ENCODE assay signal across 1 cellular context in the genomic region with DNA sequence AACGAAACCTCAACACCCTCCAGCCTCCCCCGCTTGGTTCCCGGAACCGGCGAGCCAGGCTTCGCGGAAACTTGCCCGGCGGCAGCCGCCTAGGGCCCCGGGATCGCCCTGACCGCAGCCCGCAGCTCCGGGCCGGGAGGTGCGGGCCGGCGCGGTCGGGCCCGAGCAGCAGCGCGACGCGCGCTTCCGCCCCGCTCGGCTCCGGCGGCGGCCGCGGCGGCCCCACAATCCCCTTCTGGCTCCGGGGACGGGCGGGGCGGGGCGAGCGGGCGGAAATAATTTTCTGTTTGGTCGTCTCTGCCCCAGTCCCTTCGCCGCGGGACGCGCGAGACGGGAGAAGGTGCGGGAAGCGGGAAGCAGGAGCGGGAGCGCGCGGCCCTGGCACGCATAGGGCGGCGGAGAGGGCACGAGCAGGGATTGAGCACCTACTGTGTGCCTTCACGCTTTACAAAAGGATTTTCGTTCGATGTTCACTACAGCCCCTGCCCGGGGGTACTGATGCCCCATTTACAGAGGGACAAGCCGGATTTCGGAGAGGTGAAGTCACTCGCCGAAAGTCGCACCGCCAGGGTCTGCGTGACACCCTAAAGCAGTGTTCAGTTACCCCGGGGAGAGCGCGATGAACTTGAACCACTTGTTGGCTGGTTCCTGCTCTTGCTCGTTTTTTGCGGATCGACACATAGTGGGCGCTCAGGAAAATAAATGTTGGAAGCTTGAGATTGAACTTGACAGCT.
A peak's percentile ranks its signal among the peaks of the same experiment; 100 is the strongest.
TF ChIP-seq lines count a peak whose summit lies in the region.

No MANE protein-coding gene starts in this region.

TF ChIP-seq in K562, 482 proteins besides CTCF, POLR2A, EP300 and RAD21 (continued from another document and continues in another):
- TF ChIP-seq KLF6 (CRISPR knock-in tag; IDR thresholded peaks at IDR 0.05; ENCODE audit: borderline replicate concordance) (no peak), ZNF3 (CRISPR knock-in tag; IDR thresholded peaks at IDR 0.05) (no peak), L3MBTL2 (IDR thresholded peaks at IDR 0.05) (peak; percentile 89), TFAP4 (CRISPR knock-in tag; IDR thresholded peaks at IDR 0.05; ENCODE audit: borderline replicate concordance) (peak; percentile 9; the same call in 1 of the 2 replicates), MYNN (IDR thresholded peaks at IDR 0.05) (peak; percentile 82), MYNN (CRISPR knock-in tag; IDR thresholded peaks at IDR 0.05) (no peak), HDAC3 (IDR thresholded peaks at IDR 0.05; ENCODE audit: borderline replicate concordance, partially characterized antibody) (no peak), RNF2 (IDR thresholded peaks at IDR 0.05) (no peak), KAT7 (CRISPR knock-in tag; IDR thresholded peaks at IDR 0.05; ENCODE audit: borderline replicate concordance) (peak; percentile 62; the same call in 1 of the 2 replicates), ZNF639 (CRISPR knock-in tag; conservative IDR thresholded peaks at IDR 0.05 in 1 of 2, IDR thresholded peaks at IDR 0.05 in 1 of 2) (peak in 1 of 2 experiments; percentile 97; a peak in 2 of 4 replicates), GTF2A2 (tag; IDR thresholded peaks at IDR 0.05) (no peak), ZNF24 (IDR thresholded peaks at IDR 0.05) (peak; percentile 7; the same call in 1 of the 2 replicates), IRF1 (CRISPR knock-in tag; IDR thresholded peaks at IDR 0.05; ENCODE audit: borderline replicate concordance) (no peak), FOSL1 (tag; conservative IDR thresholded peaks at IDR 0.05) (no peak), CHD2 (IDR thresholded peaks at IDR 0.05; ENCODE audit: low read depth, low read length) (peak; percentile 95), NBN (IDR thresholded peaks at IDR 0.05; ENCODE audit: low read depth) (peak; percentile 62), ETV6 (IDR thresholded peaks at IDR 0.05; ENCODE audit: borderline replicate concordance in 1 of 2, low read depth in 2 of 2, low read length in 1 of 2) (peak in 1 of 2 experiments; percentile 78; a peak in 1 of 4 replicates), ETV6 (CRISPR knock-in tag; IDR thresholded peaks at IDR 0.05; ENCODE audit: borderline replicate concordance) (no peak), ETV5 (CRISPR knock-in tag; IDR thresholded peaks at IDR 0.05; ENCODE audit: low read depth) (no peak; the same call in 1 of the 2 replicates), SRSF3 (IDR thresholded peaks at IDR 0.05; ENCODE audit: insufficient read depth, low read length) (no peak), SIRT6 (IDR thresholded peaks at IDR 0.05; ENCODE audit: low read depth, low read length) (no peak), POLR2AphosphoS2 (IDR thresholded peaks at IDR 0.05; ENCODE audit: low read length) (no peak; the same call in 1 of the 2 replicates), HCFC1 (IDR thresholded peaks at IDR 0.05; ENCODE audit: low read depth, low read length) (peak; percentile 52; the same call in 1 of the 2 replicates), KLF13 (tag; IDR thresholded peaks at IDR 0.05; ENCODE audit: borderline replicate concordance, low read depth) (no peak), LARP7 (IDR thresholded peaks at IDR 0.05) (no peak), PML (IDR thresholded peaks at IDR 0.05; ENCODE audit: low read length) (0 out of 2 replicates have a peak, but pooled peaks have one; percentile 30)
- TF ChIP-seq, protein P1, sequence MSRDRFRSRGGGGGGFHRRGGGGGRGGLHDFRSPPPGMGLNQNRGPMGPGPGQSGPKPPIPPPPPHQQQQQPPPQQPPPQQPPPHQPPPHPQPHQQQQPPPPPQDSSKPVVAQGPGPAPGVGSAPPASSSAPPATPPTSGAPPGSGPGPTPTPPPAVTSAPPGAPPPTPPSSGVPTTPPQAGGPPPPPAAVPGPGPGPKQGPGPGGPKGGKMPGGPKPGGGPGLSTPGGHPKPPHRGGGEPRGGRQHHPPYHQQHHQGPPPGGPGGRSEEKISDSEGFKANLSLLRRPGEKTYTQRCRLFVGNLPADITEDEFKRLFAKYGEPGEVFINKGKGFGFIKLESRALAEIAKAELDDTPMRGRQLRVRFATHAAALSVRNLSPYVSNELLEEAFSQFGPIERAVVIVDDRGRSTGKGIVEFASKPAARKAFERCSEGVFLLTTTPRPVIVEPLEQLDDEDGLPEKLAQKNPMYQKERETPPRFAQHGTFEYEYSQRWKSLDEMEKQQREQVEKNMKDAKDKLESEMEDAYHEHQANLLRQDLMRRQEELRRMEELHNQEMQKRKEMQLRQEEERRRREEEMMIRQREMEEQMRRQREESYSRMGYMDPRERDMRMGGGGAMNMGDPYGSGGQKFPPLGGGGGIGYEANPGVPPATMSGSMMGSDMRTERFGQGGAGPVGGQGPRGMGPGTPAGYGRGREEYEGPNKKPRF (IDR thresholded peaks at IDR 0.05; ENCODE audit: low read depth, low read length) = no peak
- TF ChIP-seq, protein P2, sequence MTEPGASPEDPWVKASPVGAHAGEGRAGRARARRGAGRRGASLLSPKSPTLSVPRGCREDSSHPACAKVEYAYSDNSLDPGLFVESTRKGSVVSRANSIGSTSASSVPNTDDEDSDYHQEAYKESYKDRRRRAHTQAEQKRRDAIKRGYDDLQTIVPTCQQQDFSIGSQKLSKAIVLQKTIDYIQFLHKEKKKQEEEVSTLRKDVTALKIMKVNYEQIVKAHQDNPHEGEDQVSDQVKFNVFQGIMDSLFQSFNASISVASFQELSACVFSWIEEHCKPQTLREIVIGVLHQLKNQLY (CRISPR knock-in tag; conservative IDR thresholded peaks at IDR 0.05) = 0 out of 4 replicates have a peak, but pooled peaks of 1 of the 2 experiments have one; percentile 24
- TF ChIP-seq, protein P3, sequence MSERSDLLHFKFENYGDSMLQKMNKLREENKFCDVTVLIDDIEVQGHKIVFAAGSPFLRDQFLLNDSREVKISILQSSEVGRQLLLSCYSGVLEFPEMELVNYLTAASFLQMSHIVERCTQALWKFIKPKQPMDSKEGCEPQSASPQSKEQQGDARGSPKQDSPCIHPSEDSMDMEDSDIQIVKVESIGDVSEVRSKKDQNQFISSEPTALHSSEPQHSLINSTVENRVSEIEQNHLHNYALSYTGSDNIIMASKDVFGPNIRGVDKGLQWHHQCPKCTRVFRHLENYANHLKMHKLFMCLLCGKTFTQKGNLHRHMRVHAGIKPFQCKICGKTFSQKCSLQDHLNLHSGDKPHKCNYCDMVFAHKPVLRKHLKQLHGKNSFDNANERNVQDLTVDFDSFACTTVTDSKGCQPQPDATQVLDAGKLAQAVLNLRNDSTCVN (CRISPR knock-in tag; IDR thresholded peaks at IDR 0.05) = no peak
- TF ChIP-seq, protein P4, sequence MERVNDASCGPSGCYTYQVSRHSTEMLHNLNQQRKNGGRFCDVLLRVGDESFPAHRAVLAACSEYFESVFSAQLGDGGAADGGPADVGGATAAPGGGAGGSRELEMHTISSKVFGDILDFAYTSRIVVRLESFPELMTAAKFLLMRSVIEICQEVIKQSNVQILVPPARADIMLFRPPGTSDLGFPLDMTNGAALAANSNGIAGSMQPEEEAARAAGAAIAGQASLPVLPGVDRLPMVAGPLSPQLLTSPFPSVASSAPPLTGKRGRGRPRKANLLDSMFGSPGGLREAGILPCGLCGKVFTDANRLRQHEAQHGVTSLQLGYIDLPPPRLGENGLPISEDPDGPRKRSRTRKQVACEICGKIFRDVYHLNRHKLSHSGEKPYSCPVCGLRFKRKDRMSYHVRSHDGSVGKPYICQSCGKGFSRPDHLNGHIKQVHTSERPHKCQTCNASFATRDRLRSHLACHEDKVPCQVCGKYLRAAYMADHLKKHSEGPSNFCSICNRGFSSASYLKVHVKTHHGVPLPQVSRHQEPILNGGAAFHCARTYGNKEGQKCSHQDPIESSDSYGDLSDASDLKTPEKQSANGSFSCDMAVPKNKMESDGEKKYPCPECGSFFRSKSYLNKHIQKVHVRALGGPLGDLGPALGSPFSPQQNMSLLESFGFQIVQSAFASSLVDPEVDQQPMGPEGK (CRISPR knock-in tag; IDR thresholded peaks at IDR 0.05; ENCODE audit: borderline replicate concordance) = no peak
- TF ChIP-seq, protein P5, sequence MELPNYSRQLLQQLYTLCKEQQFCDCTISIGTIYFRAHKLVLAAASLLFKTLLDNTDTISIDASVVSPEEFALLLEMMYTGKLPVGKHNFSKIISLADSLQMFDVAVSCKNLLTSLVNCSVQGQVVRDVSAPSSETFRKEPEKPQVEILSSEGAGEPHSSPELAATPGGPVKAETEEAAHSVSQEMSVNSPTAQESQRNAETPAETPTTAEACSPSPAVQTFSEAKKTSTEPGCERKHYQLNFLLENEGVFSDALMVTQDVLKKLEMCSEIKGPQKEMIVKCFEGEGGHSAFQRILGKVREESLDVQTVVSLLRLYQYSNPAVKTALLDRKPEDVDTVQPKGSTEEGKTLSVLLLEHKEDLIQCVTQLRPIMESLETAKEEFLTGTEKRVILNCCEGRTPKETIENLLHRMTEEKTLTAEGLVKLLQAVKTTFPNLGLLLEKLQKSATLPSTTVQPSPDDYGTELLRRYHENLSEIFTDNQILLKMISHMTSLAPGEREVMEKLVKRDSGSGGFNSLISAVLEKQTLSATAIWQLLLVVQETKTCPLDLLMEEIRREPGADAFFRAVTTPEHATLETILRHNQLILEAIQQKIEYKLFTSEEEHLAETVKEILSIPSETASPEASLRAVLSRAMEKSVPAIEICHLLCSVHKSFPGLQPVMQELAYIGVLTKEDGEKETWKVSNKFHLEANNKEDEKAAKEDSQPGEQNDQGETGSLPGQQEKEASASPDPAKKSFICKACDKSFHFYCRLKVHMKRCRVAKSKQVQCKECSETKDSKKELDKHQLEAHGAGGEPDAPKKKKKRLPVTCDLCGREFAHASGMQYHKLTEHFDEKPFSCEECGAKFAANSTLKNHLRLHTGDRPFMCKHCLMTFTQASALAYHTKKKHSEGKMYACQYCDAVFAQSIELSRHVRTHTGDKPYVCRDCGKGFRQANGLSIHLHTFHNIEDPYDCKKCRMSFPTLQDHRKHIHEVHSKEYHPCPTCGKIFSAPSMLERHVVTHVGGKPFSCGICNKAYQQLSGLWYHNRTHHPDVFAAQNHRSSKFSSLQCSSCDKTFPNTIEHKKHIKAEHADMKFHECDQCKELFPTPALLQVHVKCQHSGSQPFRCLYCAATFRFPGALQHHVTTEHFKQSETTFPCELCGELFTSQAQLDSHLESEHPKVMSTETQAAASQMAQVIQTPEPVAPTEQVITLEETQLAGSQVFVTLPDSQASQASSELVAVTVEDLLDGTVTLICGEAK (IDR thresholded peaks at IDR 0.05) = no peak
- TF ChIP-seq, protein P5 (CRISPR knock-in tag; IDR thresholded peaks at IDR 0.05) = no peak
- TF ChIP-seq, protein P6, sequence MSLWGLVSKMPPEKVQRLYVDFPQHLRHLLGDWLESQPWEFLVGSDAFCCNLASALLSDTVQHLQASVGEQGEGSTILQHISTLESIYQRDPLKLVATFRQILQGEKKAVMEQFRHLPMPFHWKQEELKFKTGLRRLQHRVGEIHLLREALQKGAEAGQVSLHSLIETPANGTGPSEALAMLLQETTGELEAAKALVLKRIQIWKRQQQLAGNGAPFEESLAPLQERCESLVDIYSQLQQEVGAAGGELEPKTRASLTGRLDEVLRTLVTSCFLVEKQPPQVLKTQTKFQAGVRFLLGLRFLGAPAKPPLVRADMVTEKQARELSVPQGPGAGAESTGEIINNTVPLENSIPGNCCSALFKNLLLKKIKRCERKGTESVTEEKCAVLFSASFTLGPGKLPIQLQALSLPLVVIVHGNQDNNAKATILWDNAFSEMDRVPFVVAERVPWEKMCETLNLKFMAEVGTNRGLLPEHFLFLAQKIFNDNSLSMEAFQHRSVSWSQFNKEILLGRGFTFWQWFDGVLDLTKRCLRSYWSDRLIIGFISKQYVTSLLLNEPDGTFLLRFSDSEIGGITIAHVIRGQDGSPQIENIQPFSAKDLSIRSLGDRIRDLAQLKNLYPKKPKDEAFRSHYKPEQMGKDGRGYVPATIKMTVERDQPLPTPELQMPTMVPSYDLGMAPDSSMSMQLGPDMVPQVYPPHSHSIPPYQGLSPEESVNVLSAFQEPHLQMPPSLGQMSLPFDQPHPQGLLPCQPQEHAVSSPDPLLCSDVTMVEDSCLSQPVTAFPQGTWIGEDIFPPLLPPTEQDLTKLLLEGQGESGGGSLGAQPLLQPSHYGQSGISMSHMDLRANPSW (CRISPR knock-in tag; IDR thresholded peaks at IDR 0.05) = peak; percentile 77
